Comparison of ENCODE assay signal across 1 cellular context in genomic region chr3:105513042-105513441, GRCh38.
TF ChIP-seq lines count a peak whose summit lies in the region.

No MANE protein-coding gene starts in this region.

TF ChIP-seq in HepG2, 621 proteins besides CTCF, POLR2A, EP300 and RAD21 (continued from another document):
- TF ChIP-seq MNT (IDR thresholded peaks at IDR 0.05) (no peak), GTF3A (CRISPR knock-in tag; conservative IDR thresholded peaks at IDR 0.05) (no peak), ZNF7 (CRISPR knock-in tag; IDR thresholded peaks at IDR 0.05) (no peak), ZMAT5 (CRISPR knock-in tag; IDR thresholded peaks at IDR 0.05; ENCODE audit: borderline replicate concordance, low read depth) (no peak), NFIC (IDR thresholded peaks at IDR 0.05; ENCODE audit: low read length) (no peak), ZNF3 (CRISPR knock-in tag; IDR thresholded peaks at IDR 0.05) (no peak)
TF ChIP-seq in HepG2: peak in this region for 0.
